10 cellular contexts compared by ENCODE assay signal in the genomic region with DNA sequence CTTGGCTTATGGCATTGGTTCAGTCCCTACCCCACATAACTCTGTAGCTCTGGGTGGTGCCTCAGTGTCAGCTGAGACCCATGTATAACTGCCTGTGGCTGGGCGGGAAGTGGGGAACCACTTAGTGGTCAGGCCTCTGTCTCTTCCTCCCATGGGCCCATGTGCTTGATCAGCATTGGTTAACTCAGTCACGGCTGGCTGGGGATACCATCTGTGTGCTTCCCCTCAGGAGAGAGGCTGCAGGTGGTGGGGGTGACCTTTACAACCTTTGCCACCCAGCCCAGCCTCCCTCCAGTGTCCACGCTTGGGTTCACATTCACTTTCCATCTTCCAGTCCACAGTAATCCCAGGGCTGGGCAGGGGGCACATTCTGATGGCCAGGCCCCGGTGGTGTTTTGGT. TPM values are rescaled to one million over a fixed set of nuclear protein-coding genes. Genes with fewer than 3 reads are reported as not detected.
A peak's percentile ranks its signal among the peaks of the same experiment; 100 is the strongest.
DNase-seq lines count a peak whose midpoint lies in the region; ATAC-seq and TF ChIP-seq lines count a peak whose summit lies in the region.
"Had no signal": no experiment of that assay in that cellular context is flagged by ENCODE, and none has a peak within 500 bp of the region (broad histone marks: within the 10 kb centered on the region; RNA-seq: fewer than 3 reads in every experiment).

No MANE protein-coding gene starts in this region.

- intact Hi-C loops in upper lobe of right lung (cut with DNase I) (no loop called here), prostate gland (cut with DNase I) (no loop called here)

- peaks cover 87% of the 10 kb centered on the region for H3K4me1 Mint-ChIP-seq in activated naive CD4-positive, alpha-beta T cell treated with anti-CD3 and anti-CD28 coated beads, Interleukin-2, amount 50 U/mL, for 24 hours

- peak overlapping the region; percentile 79 for H3K27ac Mint-ChIP-seq in activated naive CD4-positive, alpha-beta T cell treated with anti-CD3 and anti-CD28 coated beads, Interleukin-2, amount 50 U/mL, for 24 hours

- peaks cover 21% of the 10 kb centered on the region for H3K36me3 Mint-ChIP-seq in activated naive CD4-positive, alpha-beta T cell treated with anti-CD3 and anti-CD28 coated beads, Interleukin-2, amount 50 U/mL, for 24 hours

- no peak overlapping the region for H3K18ac ChIP-seq in trophoblast cell (ENCODE audit: low read length)

- DNase-seq in GM13976 (ENCODE audit: low spot score) (peak; percentile 78), upper lobe of right lung (no peak), prostate gland (ENCODE audit: low spot score) (no peak), trophoblast cell (no peak), NCI-H128 (lab: John Stamatoyannopoulos, UW; ENCODE audit: unreplicated experiment) (no peak)

- H3K23ac ChIP-seq in trophoblast cell (ENCODE audit: low read length) = no peak overlapping the region

- H3K9me2 ChIP-seq in Loucy (replicated peaks; ENCODE audit: low read depth, low read length) = no peaks in the 10 kb centered on the region

- H3K4me3 Mint-ChIP-seq in activated naive CD4-positive, alpha-beta T cell treated with anti-CD3 and anti-CD28 coated beads, Interleukin-2, amount 50 U/mL, for 24 hours = peak overlapping the region; percentile 55

- H3K14ac ChIP-seq in trophoblast cell (ENCODE audit: low read length) = no peak overlapping the region

- H2AFZ ChIP-seq in Loucy (ENCODE audit: low read length) (no peak overlapping the region), trophoblast cell (ENCODE audit: insufficient read depth, low read length, poor library complexity) (no peak overlapping the region)

- ATAC-seq in GM21619 (IDR thresholded peaks at IDR 0.05; ENCODE audit: unreplicated experiment) = peak; percentile 66
- ATAC-seq in upper lobe of right lung = peak; percentile 16

- no peak overlapping the region for H2BK12ac ChIP-seq in trophoblast cell (ENCODE audit: low read length)

- H4K8ac ChIP-seq in trophoblast cell (ENCODE audit: low read depth, low read length) = no peak overlapping the region

- TF ChIP-seq POLR2A in prostate gland (IDR thresholded peaks at IDR 0.05) = no peak

- 88% methylated on average over 4 of the region's 4 CpGs for WGBS in prostate gland
- WGBS in trophoblast cell (ENCODE audit: extremely low coverage, insufficient coverage, insufficient read length) = no CpG with 5 or more reads among the region's 4 CpGs

- H4K20me1 ChIP-seq in Loucy (ENCODE audit: insufficient read depth, low read length, poor library complexity, severe bottlenecking) = no peaks in the 10 kb centered on the region

- H3K4me1 ChIP-seq in Loucy (ENCODE audit: insufficient read depth, low read length, poor library complexity, severe bottlenecking) (peaks cover 85% of the 10 kb centered on the region), upper lobe of right lung (peaks cover 38% of the 10 kb centered on the region), prostate gland (replicated peaks) (peaks cover 3% of the 10 kb centered on the region), trophoblast cell (ENCODE audit: control insufficient read depth in 1 of 2, insufficient read depth in 2 of 2, low read length in 2 of 2) (peaks cover 0 to 3% of the 10 kb centered on the region in 2 experiments)

- H3K9ac ChIP-seq in Loucy (ENCODE audit: low read depth, low read length, poor library complexity, severe bottlenecking) (peak overlapping the region; percentile 77), trophoblast cell (ENCODE audit: low read length) (no peak overlapping the region)

- no peak overlapping the region for H2BK120ac ChIP-seq in trophoblast cell (ENCODE audit: insufficient read depth, low read length, poor library complexity)

- H3K4me3 ChIP-seq in Loucy (ENCODE audit: low read length, poor library complexity, severe bottlenecking) (peak overlapping the region; percentile 57), upper lobe of right lung (no peak overlapping the region), prostate gland (no peak overlapping the region), trophoblast cell (ENCODE audit: low read depth, low read length) (no peak overlapping the region)

- H3K36me3 ChIP-seq in Loucy (ENCODE audit: insufficient read depth, low read length) (0 out of 2 replicates have a peak, but pooled peaks cover 4% of the 10 kb centered on the region), upper lobe of right lung (peaks cover 49% of the 10 kb centered on the region), prostate gland (no peaks in the 10 kb centered on the region), trophoblast cell (ENCODE audit: control insufficient read depth in 1 of 2, insufficient read depth in 2 of 2, low read length in 2 of 2) (peaks cover 40 to 72% of the 10 kb centered on the region in 2 experiments)

- in situ Hi-C loops in GM13976 (cut with MboI; ENCODE audit: low sequenced_read_pairs, unreplicated experiment) = no loop called here

- H4K91ac ChIP-seq in trophoblast cell (ENCODE audit: low read depth, low read length) = no peak overlapping the region

- H3F3A ChIP-seq in Loucy (ENCODE audit: low read depth) = peaks cover 5% of the 10 kb centered on the region; the same call in 1 of the 2 replicates

- no peak overlapping the region for H4K12ac ChIP-seq in trophoblast cell (ENCODE audit: low read depth, low read length)

- no peak overlapping the region for H3K4ac ChIP-seq in trophoblast cell (ENCODE audit: low read depth, low read length)

- H3K79me1 ChIP-seq in trophoblast cell (ENCODE audit: low read length) = no peaks in the 10 kb centered on the region

- H3K9me3 Mint-ChIP-seq in activated naive CD4-positive, alpha-beta T cell treated with anti-CD3 and anti-CD28 coated beads, Interleukin-2, amount 50 U/mL, for 24 hours = no peaks in the 10 kb centered on the region

- H3K4me2 ChIP-seq in Loucy (ENCODE audit: low read depth, low read length, poor library complexity, severe bottlenecking) = peak overlapping the region; percentile 85
- H3K4me2 ChIP-seq in trophoblast cell (ENCODE audit: low read length) = no peak overlapping the region

- TF ChIP-seq CTCF in GM13976 (IDR thresholded peaks at IDR 0.05; ENCODE audit: borderline replicate concordance, control extremely low read depth, extremely low read depth, insufficient read depth, missing control alignments) (no peak), Loucy (conservative IDR thresholded peaks at IDR 0.05; ENCODE audit: low read length) (no peak), upper lobe of right lung (IDR thresholded peaks at IDR 0.05) (no peak), prostate gland (IDR thresholded peaks at IDR 0.05) (no peak)

- H3K79me2 ChIP-seq in Loucy (ENCODE audit: insufficient read depth, low read length) (peaks cover 59% of the 10 kb centered on the region), trophoblast cell (ENCODE audit: control insufficient read depth, insufficient read depth, low read length, poor library complexity) (no peaks in the 10 kb centered on the region)

- H3K9me3 ChIP-seq in Loucy (ENCODE audit: insufficient read depth, low read depth, low read length) = no peaks in the 10 kb centered on the region
- H3K9me3 ChIP-seq in upper lobe of right lung = no peaks in the 10 kb centered on the region
- H3K9me3 ChIP-seq in prostate gland = no peaks in the 10 kb centered on the region
- H3K9me3 ChIP-seq in trophoblast cell (ENCODE audit: insufficient read depth, low read depth, low read length) = peaks cover 1% of the 10 kb centered on the region

- no peak overlapping the region for H2BK5ac ChIP-seq in trophoblast cell (ENCODE audit: low read depth, low read length, poor library complexity)

- H3K27me3 ChIP-seq in Loucy (ENCODE audit: insufficient read depth, low read length, poor library complexity, severe bottlenecking) (no peaks in the 10 kb centered on the region), upper lobe of right lung (no peaks in the 10 kb centered on the region), prostate gland (replicated peaks; ENCODE audit: insufficient read depth) (no peaks in the 10 kb centered on the region), trophoblast cell (ENCODE audit: insufficient read depth, low read length) (no peaks in the 10 kb centered on the region)

- no peaks in the 10 kb centered on the region for H3K27me3 Mint-ChIP-seq in activated naive CD4-positive, alpha-beta T cell treated with anti-CD3 and anti-CD28 coated beads, Interleukin-2, amount 50 U/mL, for 24 hours

- no peak overlapping the region for H2AK5ac ChIP-seq in trophoblast cell (ENCODE audit: low read length)

- H3K27ac ChIP-seq in upper lobe of right lung (no peak overlapping the region), prostate gland (no peak overlapping the region), trophoblast cell (ENCODE audit: low read depth, low read length) (no peak overlapping the region)

RNA-seq across cellular contexts. Expression of a gene that starts 10.3 kb away (rescaled TPM):
- total RNA-seq in upper lobe of right lung = 74.5 TPM
- total RNA-seq in prostate gland = 10 to 100 TPM; 36.6 to 84.1 TPM
- 21.0 and 21.7 TPM in 2 replicates for polyA plus RNA-seq in trophoblast cell (2013)

RNA-seq across cellular contexts. Expression of a gene that starts 51.8 kb away (rescaled TPM):
- total RNA-seq in upper lobe of right lung = 11.2 TPM
- total RNA-seq in prostate gland = 10 to 100 TPM in 1 of 2 donors, 1 to 10 TPM in 1; 7.2 to 14.5 TPM
- polyA plus RNA-seq in trophoblast cell (2013) = 7.3 and 7.7 TPM in 2 replicates

RNA-seq across cellular contexts. Expression of a gene that starts 51.8 kb away (rescaled TPM):
- total RNA-seq in upper lobe of right lung (9.9 TPM), prostate gland (10 to 100 TPM in 1 of 2 donors, 1 to 10 TPM in 1; 7.1 to 16.5 TPM)
- 6.3 and 6.5 TPM in 2 replicates for polyA plus RNA-seq in trophoblast cell (2013)

RNA-seq across cellular contexts. Expression of a gene that starts 59.1 kb away (rescaled TPM):
- not detected for total RNA-seq in upper lobe of right lung
- total RNA-seq in prostate gland = under 1 TPM in 1 of 2 donors, not detected in 1; 0.62 TPM
- polyA plus RNA-seq in trophoblast cell (2013) = 0.40 and 0.72 TPM in 2 replicates
- total RNA-seq: H1, pulmonary artery endothelial cell had no signal
- polyA plus RNA-seq: H1 had no signal
